18 cellular contexts compared by ENCODE assay signal in the genomic region with DNA sequence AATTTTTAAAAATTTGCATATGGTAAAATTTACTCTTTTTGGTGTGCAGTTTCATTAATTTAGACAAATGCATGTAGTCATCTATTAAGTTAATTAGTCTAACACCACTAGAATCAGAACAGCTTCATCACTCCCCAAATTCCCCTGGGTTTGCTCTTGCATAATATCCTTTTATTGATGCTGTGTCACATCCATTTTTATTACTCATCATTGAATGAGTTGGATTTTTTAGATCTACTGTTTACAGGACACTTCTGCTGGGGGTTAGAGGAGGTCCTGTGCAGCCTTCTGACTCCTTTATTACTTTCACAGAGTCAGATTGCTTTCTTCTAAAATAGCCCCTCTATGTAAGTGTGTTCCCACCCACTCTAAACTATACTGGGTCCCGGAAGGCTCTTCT.
DNase-seq lines count a peak whose midpoint lies in the region; ATAC-seq, FAIRE-seq and TF ChIP-seq lines count a peak whose summit lies in the region.
"Had no signal": no experiment of that assay in that cellular context is flagged by ENCODE, and none has a peak within 500 bp of the region (broad histone marks: within the 10 kb centered on the region; RNA-seq: fewer than 3 reads in every experiment).

No MANE protein-coding gene starts in this region.

- H3K36me3 ChIP-seq in breast epithelium, result no peaks in the 10 kb centered on the region
- H3K36me3 ChIP-seq: adrenal gland, gastrocnemius medialis had no signal

- TF ChIP-seq CTCF in MCF 10A (IDR thresholded peaks at IDR 0.05; ENCODE audit: unreplicated experiment), result no peak
- no peak for TF ChIP-seq CTCF in breast epithelium (IDR thresholded peaks at IDR 0.05)
- TF ChIP-seq CTCF in fibroblast of mammary gland (conservative IDR thresholded peaks at IDR 0.05; ENCODE audit: control insufficient read depth, insufficient read depth, low read depth, low read length), result no peak

- no peak overlapping the region for H3K27ac ChIP-seq in breast epithelium
- H3K27ac ChIP-seq: adrenal gland, gastrocnemius medialis had no signal

- H3K9me3 Mint-ChIP-seq in MCF 10A (ENCODE audit: unreplicated experiment), result no peaks in the 10 kb centered on the region
- H3K9me3 Mint-ChIP-seq: activated CD4-positive, alpha-beta T cell treated with anti-CD3 and anti-CD28 coated beads, Interleukin-2, amount 10 ng/mL, durations not matched to agents 7 days and 5 days; activated T-cell treated with anti-CD3 and anti-CD28 coated beads, Interleukin-2, amount 50 U/mL, for 24 hours; T-helper 2 cell treated with Interferon-gamma antibody and Interleukin-4, amounts not matched to agents 5 μg/mL and 100 μg/mL, for 36 hours had no signal

- H3K27me3 ChIP-seq in breast epithelium, result no peaks in the 10 kb centered on the region
- H3K27me3 ChIP-seq: adrenal gland, gastrocnemius medialis had no signal

- no peak for TF ChIP-seq POLR2A in breast epithelium (IDR thresholded peaks at IDR 0.05)

- no peaks in the 10 kb centered on the region for H3K9me3 ChIP-seq in breast epithelium
- H3K9me3 ChIP-seq: adrenal gland, gastrocnemius medialis had no signal

- H3K4me3 ChIP-seq in breast epithelium (no peak overlapping the region), fibroblast of mammary gland (ENCODE audit: control insufficient read depth, low read depth, low read length) (no peak overlapping the region)
- H3K4me3 ChIP-seq: adrenal gland, gastrocnemius medialis had no signal

- POLR2A ChIA-PET in MCF 10A (lab: Yijun Ruan, JAX), result interaction anchor here (1.0 to 5.5 kb wide), 4 partner anchors 9 to 92 kb away, joined by 3 to 59 read pairs (median 4); a partner anchor contains a TSS

- peaks cover 22% of the 10 kb centered on the region for H3K36me3 Mint-ChIP-seq in MCF 10A (ENCODE audit: insufficient read depth, unreplicated experiment)

- CTCF ChIA-PET in MCF 10A (lab: Yijun Ruan, JAX), result interaction anchor here (0.7 to 1.5 kb wide), 5 partner anchors 32 to 94 kb away, joined by 3 to 5 read pairs (median 3); no protein-coding TSS in a partner anchor

- no peak overlapping the region for H3K4me3 Mint-ChIP-seq in MCF 10A (ENCODE audit: unreplicated experiment)
- H3K4me3 Mint-ChIP-seq: activated CD4-positive, alpha-beta T cell treated with anti-CD3 and anti-CD28 coated beads, Interleukin-2, amount 10 ng/mL, durations not matched to agents 7 days and 5 days; activated T-cell treated with anti-CD3 and anti-CD28 coated beads, Interleukin-2, amount 50 U/mL, for 24 hours; immature natural killer cell; T-helper 2 cell treated with Interferon-gamma antibody and Interleukin-4, amounts not matched to agents 5 μg/mL and 100 μg/mL, for 36 hours had no signal

- peak overlapping the region; percentile 29 for H3K27ac Mint-ChIP-seq in MCF 10A (ENCODE audit: low read depth, unreplicated experiment)
- H3K27ac Mint-ChIP-seq: activated CD4-positive, alpha-beta T cell treated with anti-CD3 and anti-CD28 coated beads, Interleukin-2, amount 10 ng/mL, durations not matched to agents 7 days and 5 days; activated T-cell treated with anti-CD3 and anti-CD28 coated beads, Interleukin-2, amount 50 U/mL, for 24 hours; immature natural killer cell; T-helper 2 cell treated with Interferon-gamma antibody and Interleukin-4, amounts not matched to agents 5 μg/mL and 100 μg/mL, for 36 hours had no signal

- H3K4me1 ChIP-seq in breast epithelium, result no peaks in the 10 kb centered on the region
- H3K4me1 ChIP-seq: adrenal gland, gastrocnemius medialis had no signal

- ATAC-seq in GM21717 (IDR thresholded peaks at IDR 0.05; ENCODE audit: unreplicated experiment) (no peak), GM21619 (IDR thresholded peaks at IDR 0.05; ENCODE audit: unreplicated experiment) (no peak)
- ATAC-seq: gastrocnemius medialis had no signal

- peak; percentile 23 for FAIRE-seq in urothelium cell line (lab: Jason Lieb, UNC)
- FAIRE-seq in frontal cortex (lab: Jason Lieb, UNC), result no peak
- FAIRE-seq: HTR-8/SVneo had no signal

- no TSS peak for BruUV-seq in MCF 10A (replicated peaks; lab: Mats Ljungman, UMichigan)

- DNase-seq in MCF 10A (ENCODE audit: unreplicated experiment) (peak; percentile 80), breast epithelium (ENCODE audit: low spot score in 2 of 2) (no peak), RKO (ENCODE audit: low spot score) (peak; percentile 77), fibroblast of mammary gland (ENCODE audit: low read depth) (peak; percentile 89), urothelium cell line (ENCODE audit: low spot score) (peak; percentile 11), frontal cortex (ENCODE audit: low spot score in 2 of 2) (no peak)
- DNase-seq: activated CD4-positive, alpha-beta T cell treated with anti-CD3 and anti-CD28 coated beads, Interleukin-2, amount 10 ng/mL, durations not matched to agents 7 days and 5 days; activated T-cell treated with anti-CD3 and anti-CD28 coated beads, Interleukin-2, amount 50 U/mL, for 24 hours; adrenal gland; gastrocnemius medialis; immature natural killer cell; NCI-H1105; NCI-H446 treated with DMSO at 0.1 percent for 48 hours; stimulated activated CD4-positive, alpha-beta T cell treated with anti-CD3 and anti-CD28 coated beads, Interleukin-12 subunit alpha, Interleukin-12 subunit beta, amount 100 ng/mL, for 4 hours had no signal

- H3K27me3 Mint-ChIP-seq in MCF 10A (ENCODE audit: insufficient read depth, unreplicated experiment), result no peaks in the 10 kb centered on the region
- H3K27me3 Mint-ChIP-seq: activated CD4-positive, alpha-beta T cell treated with anti-CD3 and anti-CD28 coated beads, Interleukin-2, amount 10 ng/mL, durations not matched to agents 7 days and 5 days; activated T-cell treated with anti-CD3 and anti-CD28 coated beads, Interleukin-2, amount 50 U/mL, for 24 hours had no signal

- intact Hi-C loops in MCF 10A (cut with micrococcal nuclease) (loop anchor here (10.0 kb wide), 1 partner anchor 451 kb away; no protein-coding TSS in a partner anchor), breast epithelium (cut with DNase I; ENCODE audit: low total_unique reads) (loop anchor here (5.0 kb wide), 1 partner anchor 576 kb away; no protein-coding TSS in a partner anchor)

- H3K4me1 Mint-ChIP-seq in MCF 10A (ENCODE audit: insufficient read depth, unreplicated experiment), result peaks cover 29% of the 10 kb centered on the region

Comparison
In these comparisons a context has a peak if more than half of its experiments do, and no peak if none do; other contexts are left out.
1. DNase-seq: peak in MCF 10A (single experiment), RKO (single experiment), fibroblast of mammary gland (single experiment) and urothelium cell line (single experiment); none in breast epithelium (0 of 2) and frontal cortex (0 of 2).